15 cellular contexts compared by ENCODE assay signal in genomic region chr3:70245746-70246525, GRCh38.
DNase-seq lines count a peak whose midpoint lies in the region; ATAC-seq and TF ChIP-seq lines count a peak whose summit lies in the region.
"Had no signal": no experiment of that assay in that cellular context is flagged by ENCODE, and none has a peak within 500 bp of the region (broad histone marks: within the 10 kb centered on the region; RNA-seq: fewer than 3 reads in every experiment).

No MANE protein-coding gene starts in this region.

- TF ChIP-seq CTCF in A673 (conservative IDR thresholded peaks at IDR 0.05; ENCODE audit: low read depth, low read length), result no peak

- H3K4me1 ChIP-seq in A673 (ENCODE audit: insufficient read depth, low read length, poor library complexity, severe bottlenecking), result peaks cover 6% of the 10 kb centered on the region
- H3K4me1 ChIP-seq: BLaER1 treated with 17β-estradiol and CSF1 and Interleukin-3, amounts not matched to agents 10 nM and 100 nM had no signal

- ATAC-seq in activated CD4-positive, CD25-positive, alpha-beta regulatory T cell treated with anti-CD3 and anti-CD28 coated beads, Interleukin-2, amount 50 U/mL, for 24 hours, result no peak
- ATAC-seq: HepG2 had no signal

- H3K36me3 ChIP-seq in A673 (ENCODE audit: insufficient read depth, low read length, poor library complexity, severe bottlenecking), result no peaks in the 10 kb centered on the region
- H3K36me3 ChIP-seq: BLaER1 treated with 17β-estradiol and CSF1 and Interleukin-3, amounts not matched to agents 10 nM and 100 nM had no signal

- POLR2A ChIA-PET in A673 (lab: Charles Lee; ENCODE audit: low non-redundant PET), result no interaction called here

- H3K9me3 ChIP-seq in A673 (ENCODE audit: low read depth, low read length, poor library complexity, severe bottlenecking), result no peaks in the 10 kb centered on the region
- H3K9me3 ChIP-seq: BLaER1 treated with 17β-estradiol and CSF1 and Interleukin-3, amounts not matched to agents 10 nM and 100 nM had no signal

- DNase-seq in A673 (ENCODE audit: low spot score), result peak; percentile 4
- peak; percentile 4 for DNase-seq in SK-MEL-5 (ENCODE audit: low read depth, low spot score)
- peak; percentile 41 for DNase-seq in inferior parietal cortex (ENCODE audit: extremely low spot score)
- DNase-seq in putamen (ENCODE audit: low spot score), result peak; percentile 26
- no peak for DNase-seq in Kasumi-1 (lab: John Stamatoyannopoulos, UW)
- no peak for DNase-seq in NCI-H1417 (lab: John Stamatoyannopoulos, UW)
- DNase-seq in NCI-H774 (lab: John Stamatoyannopoulos, UW), result no peak
- DNase-seq: AML-193; Calu3; CD4-positive, CD25-positive, alpha-beta regulatory T cell; DMS 273 treated with DMSO at 0.1 percent for 48 hours had no signal

- H3K27me3 ChIP-seq in A673 (replicated peaks; ENCODE audit: insufficient read depth, low read depth, low read length, poor library complexity), result no peaks in the 10 kb centered on the region
- H3K27me3 ChIP-seq: BLaER1 treated with 17β-estradiol and CSF1 and Interleukin-3, amounts not matched to agents 10 nM and 100 nM had no signal

- no peak overlapping the region for H3K4me3 ChIP-seq in A673 (ENCODE audit: low read depth, low read length, poor library complexity, severe bottlenecking)
- H3K4me3 ChIP-seq: BLaER1 treated with 17β-estradiol and CSF1 and Interleukin-3, amounts not matched to agents 10 nM and 100 nM had no signal

- intact Hi-C loops in A673 (cut with micrococcal nuclease; ENCODE audit: unreplicated experiment), result no loop called here

- no peak overlapping the region for H3K27ac ChIP-seq in A673 (ENCODE audit: low read depth, low read length, poor library complexity, severe bottlenecking)
- H3K27ac ChIP-seq: 22Rv1; BLaER1 treated with 17β-estradiol and CSF1 and Interleukin-3, amounts not matched to agents 10 nM and 100 nM had no signal

- CTCF ChIA-PET in A673 (lab: Charles Lee), result no interaction called here

- in situ Hi-C loops in SK-MEL-5 (cut with HindIII; ENCODE audit: low pct_unique_long_range_greater_than_20kb, low sequenced_read_pairs), result no loop called here

- BruUV-seq in A673 (replicated peaks; lab: Mats Ljungman, UMichigan), result no TSS peak

Comparison
In these comparisons a context has a peak if more than half of its experiments do, and no peak if none do; other contexts are left out.
1. DNase-seq: peak in A673 (single experiment), SK-MEL-5 (single experiment), inferior parietal cortex (single experiment) and putamen (single experiment); none in Kasumi-1 (0 of 2), NCI-H1417 (0 of 3) and NCI-H774 (single experiment).